In genomic region chr19:54470276-54470887, GRCh38 we compare ENCODE assay signal across 13 cellular contexts. TPM values are rescaled to one million over a fixed set of nuclear protein-coding genes. Genes with fewer than 3 reads are reported as not detected.
DNase-seq lines count a peak whose midpoint lies in the region; ATAC-seq and TF ChIP-seq lines count a peak whose summit lies in the region.
"Had no signal": no experiment of that assay in that cellular context is flagged by ENCODE, and none has a peak within 500 bp of the region (broad histone marks: within the 10 kb centered on the region; RNA-seq: fewer than 3 reads in every experiment).

No MANE protein-coding gene starts in this region.

- no peak for DNase-seq in heart left ventricle
- DNase-seq in left cardiac atrium = no peak
- DNase-seq in type B pancreatic cell (ENCODE audit: extremely low spot score, unreplicated experiment) = no peak
- DNase-seq in medulla oblongata (ENCODE audit: extremely low spot score) = no peak
- no peak for DNase-seq in GDM1 (lab: John Stamatoyannopoulos, UW)
- DNase-seq: activated CD4-positive, alpha-beta memory T cell treated with anti-CD3 and anti-CD28 coated beads for 36 hours; AML-193; stimulated activated CD4-positive, alpha-beta T cell treated with anti-CD3 and anti-CD28 coated beads, Interleukin-4, amount 100 ng/mL, for 4 hours had no signal

- H3K27me3 Mint-ChIP-seq in type B pancreatic cell = peaks cover 20% of the 10 kb centered on the region

- H3K4me1 ChIP-seq in heart left ventricle (peaks cover 6 to 38% (median 26%) of the 10 kb centered on the region in 12 donors), duodenal mucosa (ENCODE audit: control insufficient read depth in 1 of 2, insufficient read depth in 2 of 2, low read length in 2 of 2) (peaks cover 25 to 30% of the 10 kb centered on the region in 2 donors), mucosa of stomach (ENCODE audit: control insufficient read depth, insufficient read depth, low read length) (peaks cover 44% of the 10 kb centered on the region)

- intact Hi-C loops in heart left ventricle (cut with DNase I) (no loop called here), left cardiac atrium (cut with DNase I) (no loop called here)

- H3K9me3 ChIP-seq in heart left ventricle (no peaks in the 10 kb centered on the region), duodenal mucosa (ENCODE audit: control insufficient read depth in 1 of 2, low read length in 2 of 2) (no peaks in the 10 kb centered on the region), mucosa of stomach (ENCODE audit: control insufficient read depth, low read length) (no peaks in the 10 kb centered on the region)

- H3K4me3 ChIP-seq in heart left ventricle (peak overlapping the region in 9 of 12 donors; percentile 52 to 72 (median 57)), duodenal mucosa (ENCODE audit: low read depth in 1 of 2, low read length in 2 of 2) (peak overlapping the region; percentile 68 to 75), mucosa of stomach (ENCODE audit: low read length) (peak overlapping the region; percentile 90)

- 71 to 77% (median 72%) methylated on average over 10 of the region's 10 CpGs for WGBS in heart left ventricle, 4 donors

- TF ChIP-seq POLR2A in heart left ventricle (IDR thresholded peaks at IDR 0.05) = no peak
- no peak for TF ChIP-seq POLR2A in GM18505 (IDR thresholded peaks at IDR 0.05; ENCODE audit: borderline replicate concordance, extremely low read depth, insufficient read depth, insufficient read length)

- H3K4me1 Mint-ChIP-seq in type B pancreatic cell (ENCODE audit: unreplicated experiment) = peaks cover 33% of the 10 kb centered on the region

- H3K36me3 Mint-ChIP-seq in type B pancreatic cell = peaks cover 7% of the 10 kb centered on the region
- H3K36me3 Mint-ChIP-seq: activated CD4-positive, alpha-beta memory T cell treated with anti-CD3 and anti-CD28 coated beads for 36 hours had no signal

- peaks cover 0 to 43% (median 5%) of the 10 kb centered on the region in 9 donors for H3K27me3 ChIP-seq in heart left ventricle
- H3K27me3 ChIP-seq in duodenal mucosa (ENCODE audit: control insufficient read depth in 1 of 2, insufficient read depth in 2 of 2, low read length in 2 of 2) = no peaks in the 10 kb centered on the region
- H3K27me3 ChIP-seq in mucosa of stomach (ENCODE audit: control insufficient read depth, insufficient read depth, low read length) = peaks cover 8% of the 10 kb centered on the region
- H3K27me3 ChIP-seq: foreskin keratinocyte had no signal

- no peaks in the 10 kb centered on the region for H3K9me3 Mint-ChIP-seq in type B pancreatic cell
- H3K9me3 Mint-ChIP-seq: activated CD4-positive, alpha-beta memory T cell treated with anti-CD3 and anti-CD28 coated beads for 36 hours had no signal

- TF ChIP-seq CTCF in heart left ventricle (IDR thresholded peaks at IDR 0.05) (no peak), type B pancreatic cell (conservative IDR thresholded peaks at IDR 0.05) (no peak)

- H3K36me3 ChIP-seq in heart left ventricle (peaks cover 0 to 3% (median 0%) of the 10 kb centered on the region in 9 donors), duodenal mucosa (ENCODE audit: control insufficient read depth in 1 of 2, insufficient read depth in 2 of 2, low read length in 2 of 2) (peaks cover 0 to 3% of the 10 kb centered on the region in 2 donors), mucosa of stomach (ENCODE audit: control insufficient read depth, insufficient read depth, low read length) (no peaks in the 10 kb centered on the region)

- ATAC-seq in heart left ventricle (no peak), left cardiac atrium (no peak), GM18505 (IDR thresholded peaks at IDR 0.05; ENCODE audit: unreplicated experiment) (no peak)

- peak overlapping the region; percentile 71 for H3K27ac Mint-ChIP-seq in type B pancreatic cell
- H3K27ac Mint-ChIP-seq: activated CD4-positive, alpha-beta memory T cell treated with anti-CD3 and anti-CD28 coated beads for 36 hours had no signal

- peak overlapping the region; percentile 12 to 89 for H3K9ac ChIP-seq in duodenal mucosa (ENCODE audit: low read depth in 1 of 2, low read length in 2 of 2)
- peak overlapping the region; percentile 96 for H3K9ac ChIP-seq in mucosa of stomach (ENCODE audit: low read length)

- peak overlapping the region; percentile 85 for H3K4me3 Mint-ChIP-seq in type B pancreatic cell
- H3K4me3 Mint-ChIP-seq: activated CD4-positive, alpha-beta memory T cell treated with anti-CD3 and anti-CD28 coated beads for 36 hours had no signal

- H3K27ac ChIP-seq in heart left ventricle = peak overlapping the region; percentile 61 to 93 (median 83)
- peak overlapping the region; percentile 68 for H3K27ac ChIP-seq in duodenal mucosa (ENCODE audit: low read depth, low read length)

RNA-seq across cellular contexts. Expression of gene CDC42EP5, which starts 2.7 kb away (rescaled TPM):
- total RNA-seq in heart left ventricle (10 to 100 TPM in 5 of 9 donors, 1 to 10 TPM in 4; 5.6 to 16.3 (median 11.4) TPM), left cardiac atrium (10 to 100 TPM; 13.0 to 25.0 TPM), type B pancreatic cell (ENCODE audit: low replicate concordance) (16.1 and 24.3 TPM in 2 replicates)
- 1 to 10 TPM; 7.1 to 8.7 TPM for polyA plus RNA-seq in heart left ventricle
- total RNA-seq: activated CD4-positive, alpha-beta memory T cell treated with anti-CD3 and anti-CD28 coated beads for 36 hours had no signal

RNA-seq across cellular contexts. Expression of gene LENG9, which starts 6.8 kb away (rescaled TPM):
- total RNA-seq in heart left ventricle (1 to 10 TPM; 1.5 to 4.1 (median 2.4) TPM), left cardiac atrium (1 to 10 TPM; 3.3 to 5.4 TPM), type B pancreatic cell (ENCODE audit: low replicate concordance) (3.9 and 4.2 TPM in 2 replicates)
- polyA plus RNA-seq in heart left ventricle = 1 to 10 TPM; 1.4 to 2.1 TPM

RNA-seq across cellular contexts. Expression of gene LENG8, which starts 21.4 kb away (rescaled TPM):
- total RNA-seq in heart left ventricle (10 to 100 TPM; 23.6 to 82.9 (median 58.8) TPM), left cardiac atrium (10 to 100 TPM; 66.6 to 76.5 TPM), type B pancreatic cell (ENCODE audit: low replicate concordance) (135 and 196 TPM in 2 replicates)
- 10 to 100 TPM; 35.2 to 93.9 TPM for polyA plus RNA-seq in heart left ventricle

RNA-seq across cellular contexts. Expression of gene LAIR2, which starts 32.2 kb away (rescaled TPM):
- total RNA-seq in heart left ventricle (1 to 10 TPM in 1 of 9 donors, not detected in 8; 2.4 TPM), left cardiac atrium (1 to 10 TPM in 1 of 2 donors, not detected in 1; 1.1 TPM), type B pancreatic cell (ENCODE audit: low replicate concordance) (not detected in 2 replicates)
- polyA plus RNA-seq in heart left ventricle = not detected
- total RNA-seq: activated CD4-positive, alpha-beta memory T cell treated with anti-CD3 and anti-CD28 coated beads for 36 hours; foreskin keratinocyte; urinary bladder had no signal
- polyA plus RNA-seq: foreskin keratinocyte, urinary bladder had no signal

RNA-seq across cellular contexts. Expression of gene TTYH1, which starts 55.1 kb away (rescaled TPM):
- total RNA-seq in heart left ventricle (1 to 10 TPM in 5 of 9 donors, under 1 TPM in 4; 0.46 to 6.9 (median 1.1) TPM), left cardiac atrium (1 to 10 TPM; 1.9 to 3.0 TPM), type B pancreatic cell (ENCODE audit: low replicate concordance) (8.7 and 50.7 TPM in 2 replicates)
- 1 to 10 TPM in 1 of 2 donors, under 1 TPM in 1; 0.85 to 1.8 TPM for polyA plus RNA-seq in heart left ventricle
- total RNA-seq: activated CD4-positive, alpha-beta memory T cell treated with anti-CD3 and anti-CD28 coated beads for 36 hours; foreskin keratinocyte had no signal
- polyA plus RNA-seq: foreskin keratinocyte had no signal
